Comparison of ENCODE assay signal across 19 cellular contexts in genomic region chr4:156291317-156291716, GRCh38.
A peak's percentile ranks its signal among the peaks of the same experiment; 100 is the strongest.
DNase-seq lines count a peak whose midpoint lies in the region; ATAC-seq and TF ChIP-seq lines count a peak whose summit lies in the region.
"Had no signal": no experiment of that assay in that cellular context is flagged by ENCODE, and none has a peak within 500 bp of the region (broad histone marks: within the 10 kb centered on the region; RNA-seq: fewer than 3 reads in every experiment).

No MANE protein-coding gene starts in this region.

- H3K9me3 ChIP-seq in MG63, result no peaks in the 10 kb centered on the region
- H3K9me3 ChIP-seq in CD8-positive, alpha-beta memory T cell (ENCODE audit: low read length), result no peaks in the 10 kb centered on the region
- H3K9me3 ChIP-seq: HAP-1, right lobe of liver, stomach had no signal

- H3K4me1 ChIP-seq in CD8-positive, alpha-beta memory T cell (ENCODE audit: insufficient read depth, low read length), result no peaks in the 10 kb centered on the region
- H3K4me1 ChIP-seq: right lobe of liver had no signal

- no peak for TF ChIP-seq CTCF in choroid plexus epithelial cell (conservative IDR thresholded peaks at IDR 0.05; ENCODE audit: low read depth, low read length)
- no peak for TF ChIP-seq CTCF in nephron progenitor cell (IDR thresholded peaks at IDR 0.05)

- H3K4me1 Mint-ChIP-seq in CD8-positive, alpha-beta memory T cell, result no peaks in the 10 kb centered on the region
- H3K4me1 Mint-ChIP-seq in nephron progenitor cell, result peaks cover 18% of the 10 kb centered on the region
- H3K4me1 Mint-ChIP-seq: immature natural killer cell had no signal

- H3K4me3 Mint-ChIP-seq in CD8-positive, alpha-beta memory T cell, result no peak overlapping the region
- H3K4me3 Mint-ChIP-seq in nephron progenitor cell, result no peak overlapping the region
- H3K4me3 Mint-ChIP-seq: CD8-positive, alpha-beta T cell; dendritic cell treated with granulocyte-macrophage colony-stimulating factor and Interleukin-4, amounts not matched to agents 40 ng/mL and 50 ng/mL, for 4 days; immature natural killer cell had no signal

- H3K27ac Mint-ChIP-seq in CD8-positive, alpha-beta memory T cell, result no peak overlapping the region
- no peak overlapping the region for H3K27ac Mint-ChIP-seq in nephron progenitor cell
- H3K27ac Mint-ChIP-seq: activated naive CD4-positive, alpha-beta T cell treated with anti-CD3 and anti-CD28 coated beads, Interleukin-2, amount 50 U/mL, for 72 hours; CD8-positive, alpha-beta T cell; dendritic cell treated with granulocyte-macrophage colony-stimulating factor and Interleukin-4, amounts not matched to agents 40 ng/mL and 50 ng/mL, for 4 days; immature natural killer cell had no signal

- H3K36me3 Mint-ChIP-seq in CD8-positive, alpha-beta memory T cell, result no peaks in the 10 kb centered on the region
- no peaks in the 10 kb centered on the region for H3K36me3 Mint-ChIP-seq in nephron progenitor cell (ENCODE audit: low read depth)
- H3K36me3 Mint-ChIP-seq: activated naive CD4-positive, alpha-beta T cell treated with anti-CD3 and anti-CD28 coated beads, Interleukin-2, amount 50 U/mL, for 72 hours; CD8-positive, alpha-beta T cell; immature natural killer cell had no signal

- peaks cover 0 to 4% (median 2%) of the 10 kb centered on the region in 5 donors for H3K9me3 Mint-ChIP-seq in CD8-positive, alpha-beta memory T cell
- H3K9me3 Mint-ChIP-seq in nephron progenitor cell, result peaks cover 13% of the 10 kb centered on the region
- H3K9me3 Mint-ChIP-seq: activated naive CD4-positive, alpha-beta T cell treated with anti-CD3 and anti-CD28 coated beads, Interleukin-2, amount 50 U/mL, for 72 hours; dendritic cell treated with granulocyte-macrophage colony-stimulating factor and Interleukin-4, amounts not matched to agents 40 ng/mL and 50 ng/mL, for 4 days had no signal

- DNase-seq in AG20443 (ENCODE audit: low spot score) (peak; percentile 20), MG63 (peak; percentile 48), choroid plexus epithelial cell (ENCODE audit: low read depth) (peak; percentile 52), non-pigmented ciliary epithelial cell (ENCODE audit: low read depth) (peak; percentile 45), NCI-H2196 (lab: John Stamatoyannopoulos, UW; ENCODE audit: unreplicated experiment) (no peak), nephron progenitor cell (no peak)
- DNase-seq in CD8-positive, alpha-beta memory T cell, result no peak
- DNase-seq: activated CD8-positive, alpha-beta memory T cell treated with anti-CD3 and anti-CD28 coated beads, Interleukin-2, amount 50 U/mL, for 4 hours; CD8-positive, alpha-beta T cell; immature natural killer cell; NCI-H1436 treated with DMSO at 0.1 percent for 48 hours; NCI-H69; right lobe of liver; stomach had no signal

- H3K27me3 ChIP-seq in MG63, result no peaks in the 10 kb centered on the region
- H3K27me3 ChIP-seq in CD8-positive, alpha-beta memory T cell (ENCODE audit: insufficient read depth, low read length, poor library complexity, severe bottlenecking), result no peaks in the 10 kb centered on the region
- H3K27me3 ChIP-seq: right lobe of liver, stomach had no signal

- no peak overlapping the region for H3K27ac ChIP-seq in CD8-positive, alpha-beta memory T cell (ENCODE audit: low read depth, low read length)
- H3K27ac ChIP-seq: right lobe of liver, stomach had no signal

- no peaks in the 10 kb centered on the region for H3K27me3 Mint-ChIP-seq in CD8-positive, alpha-beta memory T cell
- no peaks in the 10 kb centered on the region for H3K27me3 Mint-ChIP-seq in nephron progenitor cell (ENCODE audit: low read depth, poor library complexity)
- H3K27me3 Mint-ChIP-seq: dendritic cell treated with granulocyte-macrophage colony-stimulating factor and Interleukin-4, amounts not matched to agents 40 ng/mL and 50 ng/mL, for 4 days had no signal

- H3K4me3 ChIP-seq in MG63, result no peak overlapping the region
- H3K4me3 ChIP-seq in choroid plexus epithelial cell (ENCODE audit: low read depth, low read length), result no peak overlapping the region
- H3K4me3 ChIP-seq in CD8-positive, alpha-beta memory T cell (ENCODE audit: low read length), result no peak overlapping the region
- H3K4me3 ChIP-seq: HAP-1, right lobe of liver, stomach had no signal

- no peak for ATAC-seq in HG03442 (IDR thresholded peaks at IDR 0.05; ENCODE audit: unreplicated experiment)
- ATAC-seq: activated naive CD4-positive, alpha-beta T cell treated with anti-CD3 and anti-CD28 coated beads, Interleukin-2, amount 50 U/mL, for 72 hours; CD8-positive, alpha-beta T cell; HepG2; right lobe of liver had no signal

- H3K36me3 ChIP-seq in MG63, result no peaks in the 10 kb centered on the region
- H3K36me3 ChIP-seq in CD8-positive, alpha-beta memory T cell (ENCODE audit: insufficient read depth, low read length), result no peaks in the 10 kb centered on the region
- H3K36me3 ChIP-seq: HAP-1, right lobe of liver, stomach had no signal

- CTCF ChIA-PET in CD8-positive, alpha-beta memory T cell (lab: Charles Lee), result no interaction called here

- POLR2A ChIA-PET in CD8-positive, alpha-beta memory T cell (lab: Charles Lee), result no interaction called here

Comparison
In these comparisons a context has a peak if more than half of its experiments do, and no peak if none do; other contexts are left out.
1. DNase-seq: peak in AG20443 (single experiment), MG63 (single experiment), choroid plexus epithelial cell (single experiment) and non-pigmented ciliary epithelial cell (single experiment); none in NCI-H2196 (single experiment), CD8-positive, alpha-beta memory T cell (0 of 5) and nephron progenitor cell (single experiment).